In genomic region chr11:58060939-58061672, GRCh38 we compare ENCODE assay signal across 16 cellular contexts. TPM values are rescaled to one million over a fixed set of nuclear protein-coding genes. Genes with fewer than 3 reads are reported as not detected.
DNase-seq lines count a peak whose midpoint lies in the region; ATAC-seq and TF ChIP-seq lines count a peak whose summit lies in the region.
"Had no signal": no experiment of that assay in that cellular context is flagged by ENCODE, and none has a peak within 500 bp of the region (broad histone marks: within the 10 kb centered on the region; RNA-seq: fewer than 3 reads in every experiment).

No MANE protein-coding gene starts in this region.

- in situ Hi-C loops in ACHN (cut with HindIII; ENCODE audit: low pct_ligation_motif_present, low pct_unique_long_range_greater_than_20kb, low sequenced_read_pairs) = no loop called here

- no peak for ATAC-seq in GM18511 (IDR thresholded peaks at IDR 0.05; ENCODE audit: unreplicated experiment)
- ATAC-seq in HG02571 (IDR thresholded peaks at IDR 0.05; ENCODE audit: unreplicated experiment) = no peak
- ATAC-seq: activated CD4-positive, CD25-positive, alpha-beta regulatory T cell treated with anti-CD3 and anti-CD28 coated beads, Interleukin-2, amount 50 U/mL, for 24 hours had no signal

- peak; percentile 60 for DNase-seq in ACHN
- peak; percentile 21 for DNase-seq in HK-2 (ENCODE audit: unreplicated experiment)
- peak; percentile 13 to 37 for DNase-seq in cardiac fibroblast (ENCODE audit: low read depth in 2 of 2)
- peak; percentile 95 for DNase-seq in kidney tubule cell (ENCODE audit: low spot score)
- no peak for DNase-seq in mesenteric fat pad (ENCODE audit: low spot score)
- no peak for DNase-seq in DMS114 treated with DMSO at 0.1 percent for 48 hours (lab: John Stamatoyannopoulos, UW; ENCODE audit: unreplicated experiment)
- DNase-seq: esophagus squamous epithelium, NCI-H1436, NCI-H82 had no signal

- TF ChIP-seq CTCF in cardiac fibroblast (IDR thresholded peaks at IDR 0.05; ENCODE audit: low read depth, low read length) = peak; percentile 39

- no peak overlapping the region for H3K4me3 ChIP-seq in cardiac fibroblast (replicated peaks in 1 of 2; ENCODE audit: low read depth in 2 of 2, low read length in 2 of 2)
- H3K4me3 ChIP-seq: esophagus squamous epithelium, SJSA1, tibial nerve had no signal

RNA-seq across cellular contexts. Expression of gene OR6Q1, which starts 30.4 kb away (rescaled TPM):
- not detected for total RNA-seq in mesenteric fat pad
- total RNA-seq: activated T-helper 2 cell treated with anti-CD3 and anti-CD28 coated beads, Interferon-gamma antibody, Interleukin-2, Interleukin-4, amounts not matched to agents 10 μg/mL and 5 μg/mL and 100 μg/mL, durations not matched to agents 14 hours and 24 hours and 36 hours; cardiac septum; esophagus squamous epithelium; SJSA1; tibial nerve had no signal

RNA-seq across cellular contexts. Expression of gene OR9Q1, which starts 37.4 kb away (rescaled TPM):
- total RNA-seq in mesenteric fat pad = not detected
- total RNA-seq: activated T-helper 2 cell treated with anti-CD3 and anti-CD28 coated beads, Interferon-gamma antibody, Interleukin-2, Interleukin-4, amounts not matched to agents 10 μg/mL and 5 μg/mL and 100 μg/mL, durations not matched to agents 14 hours and 24 hours and 36 hours; cardiac septum; esophagus squamous epithelium; SJSA1; tibial nerve had no signal

Comparison
In these comparisons a context has a peak if more than half of its experiments do, and no peak if none do; other contexts are left out.
1. DNase-seq: peak in ACHN (single experiment), HK-2 (single experiment), cardiac fibroblast (2 of 2) and kidney tubule cell (single experiment); none in mesenteric fat pad (single experiment) and DMS114 treated with DMSO at 0.1 percent for 48 hours (single experiment).